ENCODE assay signal across 8 cellular contexts in the genomic region with DNA sequence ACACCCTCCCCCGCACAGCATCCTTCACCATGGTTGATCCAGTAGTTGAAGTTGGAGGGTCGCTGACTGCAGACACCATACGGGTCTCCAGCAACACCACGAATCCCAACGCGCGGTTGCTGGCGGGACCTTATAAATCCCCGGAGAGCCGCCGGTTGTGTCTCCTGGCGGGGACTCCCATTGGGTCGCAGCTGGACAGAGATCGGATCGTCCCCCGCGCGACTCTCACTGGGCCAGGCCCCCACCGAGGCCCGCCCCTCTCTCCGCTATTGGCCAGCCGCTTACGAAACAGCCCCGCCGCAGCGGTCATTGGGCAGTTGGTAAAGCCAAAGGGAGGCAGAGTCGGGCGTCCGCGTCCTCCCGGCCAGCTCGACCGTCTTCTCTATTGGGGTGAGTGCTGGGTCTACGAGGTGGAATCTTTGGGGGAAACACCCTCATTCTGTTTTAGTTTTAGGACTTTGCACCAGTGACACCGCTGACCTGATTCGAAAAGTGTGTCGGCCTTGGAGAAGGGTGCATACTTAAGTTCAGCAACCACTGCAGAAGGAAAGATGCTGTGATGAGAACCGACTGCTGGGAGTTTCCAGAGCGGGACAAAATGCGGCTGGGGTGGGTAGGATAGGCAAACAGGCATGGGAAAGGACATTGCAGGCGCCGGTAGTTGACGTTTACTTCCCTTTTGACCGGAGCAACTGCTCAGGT. TPM values are rescaled to one million over a fixed set of nuclear protein-coding genes. Genes with fewer than 3 reads are reported as not detected.
DNase-seq lines count a peak whose midpoint lies in the region; ATAC-seq and TF ChIP-seq lines count a peak whose summit lies in the region.

No MANE protein-coding gene starts in this region.

- peaks cover 51% of the 10 kb centered on the region for H3K27me3 Mint-ChIP-seq in activated CD4-positive, alpha-beta memory T cell treated with anti-CD3 and anti-CD28 coated beads for 36 hours
- H3K27me3 Mint-ChIP-seq in endodermal cell (ENCODE audit: insufficient read depth), result peaks cover 4% of the 10 kb centered on the region

- H3K9me3 ChIP-seq in endodermal cell (ENCODE audit: control insufficient read depth, low read length), result no peaks in the 10 kb centered on the region

- ATAC-seq in GM18858 (IDR thresholded peaks at IDR 0.05; ENCODE audit: unreplicated experiment) (peak; percentile 73), HG03159 (IDR thresholded peaks at IDR 0.05; ENCODE audit: unreplicated experiment) (peak; percentile 66)

- no peaks in the 10 kb centered on the region for H3K9me3 Mint-ChIP-seq in activated CD4-positive, alpha-beta memory T cell treated with anti-CD3 and anti-CD28 coated beads for 36 hours
- no peaks in the 10 kb centered on the region for H3K9me3 Mint-ChIP-seq in endodermal cell

- peaks cover 19% of the 10 kb centered on the region for H3K27me3 ChIP-seq in endodermal cell (ENCODE audit: control insufficient read depth, insufficient read depth, low read length, poor library complexity, severe bottlenecking)

- H3K36me3 ChIP-seq in endodermal cell (ENCODE audit: control insufficient read depth, insufficient read depth, low read length), result no peaks in the 10 kb centered on the region

- peak overlapping the region; percentile 71 for H3K9ac ChIP-seq in endodermal cell (ENCODE audit: extremely low read depth, low read length, poor library complexity, severe bottlenecking)

- H3K27ac Mint-ChIP-seq in activated CD4-positive, alpha-beta memory T cell treated with anti-CD3 and anti-CD28 coated beads for 36 hours, result no peak overlapping the region
- peak overlapping the region; percentile 98 for H3K27ac Mint-ChIP-seq in endodermal cell

- H3K4me1 ChIP-seq in endodermal cell (ENCODE audit: control insufficient read depth, insufficient read depth, low read length), result no peaks in the 10 kb centered on the region

- CTCF ChIA-PET in AG04449 (lab: Yijun Ruan, JAX), result interaction anchor here (1.1 to 1.2 kb wide), 3 partner anchors 12 to 27 kb away, joined by 3 to 4 read pairs (median 3); partner anchors contain the start of gene RABIF
- CTCF ChIA-PET in activated CD4-positive, alpha-beta memory T cell treated with anti-CD3 and anti-CD28 coated beads for 36 hours (lab: Charles Lee), result interaction anchor here (1.1 to 1.3 kb wide), 3 partner anchors 9 to 81 kb away, joined by 3 read pairs; no protein-coding TSS in a partner anchor

- peak overlapping the region; percentile 73 for H3K4me3 ChIP-seq in AG04449 (ENCODE audit: low read depth, low read length)
- peak overlapping the region; percentile 82 for H3K4me3 ChIP-seq in endodermal cell (ENCODE audit: low read length)

- peaks cover 8% of the 10 kb centered on the region for H3K4me1 Mint-ChIP-seq in activated CD4-positive, alpha-beta memory T cell treated with anti-CD3 and anti-CD28 coated beads for 36 hours (ENCODE audit: low read depth)
- peaks cover 6% of the 10 kb centered on the region for H3K4me1 Mint-ChIP-seq in endodermal cell

- no peaks in the 10 kb centered on the region for H3K36me3 Mint-ChIP-seq in activated CD4-positive, alpha-beta memory T cell treated with anti-CD3 and anti-CD28 coated beads for 36 hours
- peaks cover under 1% of the 10 kb centered on the region for H3K36me3 Mint-ChIP-seq in endodermal cell (ENCODE audit: low read depth)

- TF ChIP-seq CTCF in AG04449 (IDR thresholded peaks at IDR 0.05; ENCODE audit: insufficient read depth, low read length, missing control alignments) (no peak), endodermal cell (conservative IDR thresholded peaks at IDR 0.05) (no peak)

- peak overlapping the region; percentile 63 for H3K4me3 Mint-ChIP-seq in activated CD4-positive, alpha-beta memory T cell treated with anti-CD3 and anti-CD28 coated beads for 36 hours
- peak overlapping the region; percentile 90 for H3K4me3 Mint-ChIP-seq in endodermal cell

- DNase-seq in AG04449 (ENCODE audit: low read depth, low spot score) (peak; percentile 21), NCI-H446 (lab: John Stamatoyannopoulos, UW) (peak; percentile 73 to 86), endodermal cell (peak; percentile 98), medulla oblongata (ENCODE audit: extremely low spot score) (peak; percentile 96)
- DNase-seq in activated CD4-positive, alpha-beta memory T cell treated with anti-CD3 and anti-CD28 coated beads for 36 hours, result peak; percentile 62
- DNase-seq in stimulated activated CD8-positive, alpha-beta memory T cell treated with anti-CD3 and anti-CD28 coated beads, Interleukin-15, amount 100 ng/mL, for 48 hours (ENCODE audit: low read depth in 2 of 2), result peak; percentile 31 to 44

- intact Hi-C loops in activated CD4-positive, alpha-beta memory T cell treated with anti-CD3 and anti-CD28 coated beads for 36 hours (cut with micrococcal nuclease), result no loop called here

- POLR2A ChIA-PET in AG04449 (lab: Yijun Ruan, JAX), result interaction anchor here (0.6 kb wide), 1 partner anchor 13 kb away, joined by 3 read pairs; no protein-coding TSS in a partner anchor
- POLR2A ChIA-PET in activated CD4-positive, alpha-beta memory T cell treated with anti-CD3 and anti-CD28 coated beads for 36 hours (lab: Charles Lee), result no interaction called here

- WGBS in endodermal cell (ENCODE audit: insufficient coverage in 1 of 2, insufficient read length in 1 of 2), 2 experiments, result 0 to 1% methylated on average over 23 to 44 of the region's 44 CpGs

- H3K27ac ChIP-seq in endodermal cell (ENCODE audit: low read depth, low read length), result peak overlapping the region; percentile 58

RNA-seq across cellular contexts. Expression of gene RABIF, which starts 27.4 kb away (rescaled TPM):
- 10 to 100 TPM in 1 of 2 experiments, 1 to 10 TPM in 1; 9.6 to 10.1 TPM for total RNA-seq in activated CD4-positive, alpha-beta memory T cell treated with anti-CD3 and anti-CD28 coated beads for 36 hours
- 1 to 10 TPM; 7.8 to 8.2 TPM for total RNA-seq in endodermal cell
- polyA plus RNA-seq in endodermal cell (2013, experiment 1 of 2), result 10.1 TPM
- 8.5 TPM for polyA plus RNA-seq in endodermal cell (2013, experiment 2 of 2)

RNA-seq across cellular contexts. Expression of gene PCAT6, which starts 50.8 kb away (rescaled TPM):
- under 1 TPM; 0.76 to 0.77 TPM for total RNA-seq in activated CD4-positive, alpha-beta memory T cell treated with anti-CD3 and anti-CD28 coated beads for 36 hours
- total RNA-seq in endodermal cell, result 1 to 10 TPM; 2.3 to 5.0 TPM
- polyA plus RNA-seq in endodermal cell (2013, experiment 1 of 2), result 14.1 TPM
- 13.0 TPM for polyA plus RNA-seq in endodermal cell (2013, experiment 2 of 2)

RNA-seq across cellular contexts. Expression of gene KDM5B, which starts 53.4 kb away (rescaled TPM):
- total RNA-seq in activated CD4-positive, alpha-beta memory T cell treated with anti-CD3 and anti-CD28 coated beads for 36 hours, result 10 to 100 TPM; 38.4 to 39.4 TPM
- total RNA-seq in endodermal cell, result 100 to 1,000 TPM; 207 to 219 TPM
- 115 TPM for polyA plus RNA-seq in endodermal cell (2013, experiment 1 of 2)
- polyA plus RNA-seq in endodermal cell (2013, experiment 2 of 2), result 103 TPM

Comparison
In these comparisons a context has a peak if more than half of its experiments do, and no peak if none do; other contexts are left out.
1. Peak in every context shown above with its lines: DNase-seq, ATAC-seq, H3K4me3 ChIP-seq and H3K27ac ChIP-seq.
2. DNase-seq: peak in every context shown above with its lines; median percentile 98 in endodermal cell; 96 in medulla oblongata; 80 in NCI-H446; 62 in activated CD4-positive, alpha-beta memory T cell treated with anti-CD3 and anti-CD28 coated beads for 36 hours; 38 in stimulated activated CD8-positive, alpha-beta memory T cell treated with anti-CD3 and anti-CD28 coated beads, Interleukin-15, amount 100 ng/mL, for 48 hours; 21 in AG04449.
3. RNA of gene KDM5B, which starts 53.4 kb away (total RNA-seq): 207 to 219 TPM in endodermal cell; 38.4 to 39.4 TPM in activated CD4-positive, alpha-beta memory T cell treated with anti-CD3 and anti-CD28 coated beads for 36 hours; every median in the first group is over 4 times any median in the second.